In the genomic region with DNA sequence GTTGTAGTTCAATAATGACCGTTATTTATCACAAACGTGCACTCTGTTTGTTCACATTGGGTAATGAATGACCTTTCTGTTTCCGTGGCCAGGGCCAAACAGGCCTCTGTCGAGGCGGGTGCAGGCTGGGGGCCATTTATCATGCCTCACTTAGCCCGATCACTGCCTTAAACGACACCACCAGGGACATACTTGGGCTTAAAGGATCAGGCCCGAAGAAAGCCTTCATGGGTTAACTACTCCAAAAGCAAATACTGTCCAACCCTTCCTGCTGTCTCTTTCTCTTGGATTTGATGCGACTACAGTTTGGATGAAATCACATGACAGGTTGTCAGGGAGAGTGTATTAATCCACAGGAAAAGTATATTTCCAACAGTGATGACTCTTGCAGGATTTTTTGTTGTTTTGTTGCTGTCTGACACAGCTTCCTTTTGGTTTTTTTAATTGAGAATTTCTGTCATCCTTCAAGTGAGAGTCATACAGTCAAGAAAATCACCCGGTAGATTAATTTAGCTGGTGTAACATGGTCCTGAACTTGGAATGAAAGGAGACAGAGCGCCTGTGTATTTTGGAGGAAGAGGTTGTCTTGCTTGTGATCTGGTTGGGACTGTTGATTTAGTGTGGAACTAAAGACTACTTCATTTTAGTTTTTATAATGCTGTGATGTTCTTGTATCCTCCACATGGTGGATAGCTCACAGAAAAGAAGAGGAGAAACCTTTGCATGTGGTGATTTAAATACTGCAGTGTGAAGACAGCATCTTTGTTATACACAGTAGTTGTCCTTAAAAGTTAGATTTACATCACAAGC, we compare ENCODE assay signal across 16 cellular contexts.
DNase-seq lines count a peak whose midpoint lies in the region; ATAC-seq, FAIRE-seq and TF ChIP-seq lines count a peak whose summit lies in the region.
"Had no signal": no experiment of that assay in that cellular context is flagged by ENCODE, and none has a peak within 500 bp of the region (broad histone marks: within the 10 kb centered on the region; RNA-seq: fewer than 3 reads in every experiment).

No MANE protein-coding gene starts in this region.

- TF ChIP-seq RAD21 in IMR-90 (IDR thresholded peaks at IDR 0.05; ENCODE audit: low read length) (no peak), H1 (IDR thresholded peaks at IDR 0.05 in 1 of 2, conservative IDR thresholded peaks at IDR 0.05 in 1 of 2; ENCODE audit: low read depth in 2 of 2, low read length in 2 of 2) (no peak)

- H3K4me3 ChIP-seq in IMR-90 (ENCODE audit: insufficient read depth, low read depth, low read length) (no peak overlapping the region), H1 (ENCODE audit: extremely low read depth in 1 of 4, insufficient read depth in 2 of 4, low read depth in 3 of 4, low read length in 4 of 4) (peak overlapping the region in 1 of 4 experiments; percentile 29; a peak in 1 of 8 replicates), mesenchymal stem cell (ENCODE audit: insufficient read depth in 1 of 2, low read depth in 1 of 2, low read length in 2 of 2) (no peak overlapping the region), testis (no peak overlapping the region)
- H3K4me3 ChIP-seq: left lung had no signal

- H4K8ac ChIP-seq in IMR-90 (ENCODE audit: low read depth in 2 of 2, low read length in 2 of 2) (peak overlapping the region in 1 of 2 experiments; percentile 5; a peak in 1 of 4 replicates), H1 (ENCODE audit: extremely low read depth, insufficient read depth, low read length) (no peak overlapping the region), mesenchymal stem cell (ENCODE audit: low read length) (no peak overlapping the region)

- H3K4me1 Mint-ChIP-seq in endothelial cell (ENCODE audit: unreplicated experiment), result peaks cover 6% of the 10 kb centered on the region
- H3K4me1 Mint-ChIP-seq: activated T-helper 17 cell treated with anti-CD3 and anti-CD28 coated beads, Interleukin-2, amount 50 U/mL, for 72 hours; B cell had no signal

- TF ChIP-seq EP300 in H1 (IDR thresholded peaks at IDR 0.05; ENCODE audit: borderline replicate concordance in 1 of 2, low read depth in 2 of 2, low read length in 2 of 2), result no peak

- H3K4me2 ChIP-seq in IMR-90 (ENCODE audit: low read depth, low read length) (no peak overlapping the region), H1 (ENCODE audit: insufficient read depth in 1 of 2, low read depth in 2 of 2, low read length in 2 of 2) (peak overlapping the region; percentile 31 to 44), mesenchymal stem cell (ENCODE audit: low read length, poor library complexity, severe bottlenecking) (no peak overlapping the region)
- H3K4me2 ChIP-seq: KMS-11 had no signal

- dilution Hi-C loops in IMR-90 (cut with HindIII; ENCODE audit: low sequenced_read_pairs, unreplicated experiment), result no loop called here

- H2BK120ac ChIP-seq in IMR-90 (ENCODE audit: low read depth, low read length), result no peak overlapping the region
- no peak overlapping the region for H2BK120ac ChIP-seq in H1 (replicated peaks; ENCODE audit: low read depth, low read length)
- H2BK120ac ChIP-seq in mesenchymal stem cell (ENCODE audit: low read depth, low read length), result no peak overlapping the region

- H3K9me1 ChIP-seq in IMR-90 (ENCODE audit: insufficient read depth, low read length), result peaks cover 9% of the 10 kb centered on the region

- intact Hi-C loops in IMR-90 (cut with micrococcal nuclease) (no loop called here), testis (cut with DNase I; ENCODE audit: low total_unique reads) (no loop called here)

- H3K4me3 Mint-ChIP-seq in endothelial cell (ENCODE audit: unreplicated experiment), result no peak overlapping the region
- H3K4me3 Mint-ChIP-seq: activated T-helper 17 cell treated with anti-CD3 and anti-CD28 coated beads, Interleukin-2, amount 50 U/mL, for 72 hours; B cell; neural crest cell had no signal

- H4K20me1 ChIP-seq in IMR-90 (ENCODE audit: insufficient read depth, low read length) (peaks cover 14% of the 10 kb centered on the region; the same call in 1 of the 2 replicates), H1 (replicated peaks in 1 of 2; ENCODE audit: control insufficient read depth in 1 of 2, insufficient read depth in 2 of 2, low read length in 2 of 2) (peaks cover 0 to 2% of the 10 kb centered on the region in 2 experiments)

- CTCF ChIA-PET in IMR-90 (lab: Yijun Ruan, JAX), result interaction anchor here (0.6 to 1.0 kb wide), 2 partner anchors 63 to 265 kb away, joined by 3 read pairs; no protein-coding TSS in a partner anchor
- CTCF ChIA-PET in H1 (lab: Charles Lee; ENCODE audit: partially characterized antibody), result interaction anchor here (0.6 to 1.1 kb wide), 3 partner anchors 9 to 106 kb away, joined by 3 to 4 read pairs (median 3); no protein-coding TSS in a partner anchor

- no TSS peak for BruUV-seq in IMR-90 (replicated peaks; lab: Mats Ljungman, UMichigan)

- H2AFZ ChIP-seq in IMR-90 (replicated peaks; ENCODE audit: low read length, poor library complexity), result no peak overlapping the region
- no peak overlapping the region for H2AFZ ChIP-seq in H1 (ENCODE audit: low read length)
- no peak overlapping the region for H2AFZ ChIP-seq in mesenchymal stem cell (ENCODE audit: low read depth, low read length)

- H3K36me3 Mint-ChIP-seq in endothelial cell (ENCODE audit: low read depth, unreplicated experiment), result no peaks in the 10 kb centered on the region

- H4K5ac ChIP-seq in IMR-90 (ENCODE audit: low read depth, low read length), result no peak overlapping the region
- H4K5ac ChIP-seq in H1 (ENCODE audit: insufficient read length, low read depth, low read length), result no peak overlapping the region

- H3K18ac ChIP-seq in IMR-90 (ENCODE audit: low read depth, low read length) (no peak overlapping the region), H1 (ENCODE audit: extremely low read depth, low read length) (no peak overlapping the region), mesenchymal stem cell (ENCODE audit: low read depth in 1 of 2, low read length in 2 of 2) (no peak overlapping the region)

- H3K14ac ChIP-seq in IMR-90 (replicated peaks; ENCODE audit: low read depth, low read length), result peak overlapping the region; percentile 45
- H3K14ac ChIP-seq in H1 (ENCODE audit: insufficient read length), result no peak overlapping the region
- H3K14ac ChIP-seq in mesenchymal stem cell (ENCODE audit: low read length in 2 of 2), result no peak overlapping the region

- TF ChIP-seq CTCF in IMR-90 (conservative IDR thresholded peaks at IDR 0.05; ENCODE audit: low read depth, low read length) (no peak), H1 (IDR thresholded peaks at IDR 0.05; ENCODE audit: control extremely low read depth in 1 of 3, insufficient read depth in 1 of 3, low read depth in 1 of 3, low read length in 3 of 3) (no peak), testis (IDR thresholded peaks at IDR 0.05) (peak in 1 of 3 experiments; percentile 5), endothelial cell (IDR thresholded peaks at IDR 0.05; ENCODE audit: unreplicated experiment) (no peak)

- H3K56ac ChIP-seq in IMR-90 (ENCODE audit: extremely low read depth, insufficient read depth, low read length) (no peak overlapping the region), H1 (replicated peaks; ENCODE audit: insufficient read length, low read depth, low read length) (no peak overlapping the region)

- H3K79me1 ChIP-seq in IMR-90 (ENCODE audit: low read depth in 1 of 2, low read length in 2 of 2) (peaks cover 12 to 62% of the 10 kb centered on the region in 2 experiments), H1 (ENCODE audit: low read depth, low read length) (peaks cover 9% of the 10 kb centered on the region), mesenchymal stem cell (replicated peaks; ENCODE audit: low read length, poor library complexity, severe bottlenecking) (peaks cover 18% of the 10 kb centered on the region)

- no peak overlapping the region for H2BK12ac ChIP-seq in H1 (ENCODE audit: low read depth, low read length)
- H2BK12ac ChIP-seq in mesenchymal stem cell (ENCODE audit: low read length in 2 of 2), result peak overlapping the region in 1 of 2 experiments; percentile 3

- H3K27me3 ChIP-seq in IMR-90 (ENCODE audit: control insufficient read depth, insufficient read depth, low read length), result no peaks in the 10 kb centered on the region
- H3K27me3 ChIP-seq in H1 (replicated peaks in 1 of 4; ENCODE audit: control insufficient read depth in 3 of 4, extremely low read depth in 1 of 4, insufficient read depth in 3 of 4, low read length in 3 of 4), result no peaks in the 10 kb centered on the region
- no peaks in the 10 kb centered on the region for H3K27me3 ChIP-seq in mesenchymal stem cell (ENCODE audit: control insufficient read depth in 1 of 2, insufficient read depth in 1 of 2, low read length in 2 of 2)
- H3K27me3 ChIP-seq in testis, result no peaks in the 10 kb centered on the region
- H3K27me3 ChIP-seq: left lung had no signal

- FAIRE-seq in H1 (lab: Jason Lieb, UNC), result no peak

- no CpG with 5 or more reads among the region's 11 CpGs for WGBS in IMR-90 (ENCODE audit: extremely low coverage in 2 of 2, insufficient read length in 1 of 2), 2 experiments
- 78% methylated on average over 11 of the region's 11 CpGs; no CpG with 5 or more reads in 1 of the 2 experiments for WGBS in H1 (ENCODE audit: extremely low coverage in 1 of 2, insufficient coverage in 1 of 2, insufficient read length in 1 of 2, insufficient replicate concordance in 2 of 2, low coverage in 1 of 2, low lambda C conversion rate in 2 of 2, missing lambda C conversion rate in 1 of 2), 2 experiments
- WGBS in mesenchymal stem cell, result 29% methylated on average over 10 of the region's 11 CpGs
- WGBS in testis, 2 donors, result 64 to 69% methylated on average over 11 of the region's 11 CpGs

- H3K36me3 ChIP-seq in IMR-90 (ENCODE audit: control insufficient read depth, insufficient read depth, low read length) (no peaks in the 10 kb centered on the region), H1 (ENCODE audit: control insufficient read depth in 2 of 4, insufficient read depth in 4 of 4, low read length in 3 of 4) (no peaks in the 10 kb centered on the region; a peak in 1 of 8 replicates), mesenchymal stem cell (ENCODE audit: control insufficient read depth in 1 of 2, insufficient read depth in 2 of 2, low read depth in 1 of 2, low read length in 2 of 2) (no peaks in the 10 kb centered on the region), testis (ENCODE audit: low read depth, missing control alignments) (no peaks in the 10 kb centered on the region)
- H3K36me3 ChIP-seq: left lung had no signal

- ATAC-seq in IMR-90 (ENCODE audit: low read depth), result no peak; the same call in 1 of the 2 replicates
- ATAC-seq: activated T-helper 17 cell treated with anti-CD3 and anti-CD28 coated beads, Interleukin-2, amount 50 U/mL, for 72 hours; left lung had no signal

- in situ Hi-C loops in IMR-90 (cut with MboI; ENCODE audit: low sequenced_read_pairs), result no loop called here

- H3K23me2 ChIP-seq in H1 (ENCODE audit: low read depth, low read length), result no peaks in the 10 kb centered on the region

- peak overlapping the region; percentile 30; the same call in 1 of the 2 replicates for H3K4ac ChIP-seq in IMR-90 (ENCODE audit: low read depth, low read length)
- H3K4ac ChIP-seq in H1 (replicated peaks; ENCODE audit: insufficient read length, low read depth, low read length), result no peak overlapping the region
- no peak overlapping the region for H3K4ac ChIP-seq in mesenchymal stem cell (ENCODE audit: low read depth in 1 of 2, low read length in 2 of 2)

- no peaks in the 10 kb centered on the region for H3K9me3 ChIP-seq in IMR-90 (ENCODE audit: control insufficient read depth, insufficient read depth, low read length)
- H3K9me3 ChIP-seq in H1 (ENCODE audit: insufficient read depth in 2 of 2, low read depth in 1 of 2, low read length in 1 of 2), result no peaks in the 10 kb centered on the region
- no peaks in the 10 kb centered on the region for H3K9me3 ChIP-seq in mesenchymal stem cell (ENCODE audit: control insufficient read depth, low read length)
- no peaks in the 10 kb centered on the region for H3K9me3 ChIP-seq in testis
- H3K9me3 ChIP-seq: left lung had no signal

- TF ChIP-seq POLR2A in IMR-90 (IDR thresholded peaks at IDR 0.05; ENCODE audit: low read depth, low read length) (no peak), H1 (IDR thresholded peaks at IDR 0.05; ENCODE audit: control extremely low read depth in 1 of 2, low read depth in 2 of 2, low read length in 2 of 2) (no peak), testis (IDR thresholded peaks at IDR 0.05) (no peak)

- H2BK5ac ChIP-seq in IMR-90 (ENCODE audit: low read depth, low read length, poor library complexity, severe bottlenecking) (no peak overlapping the region), H1 (ENCODE audit: low read depth, low read length) (no peak overlapping the region), mesenchymal stem cell (ENCODE audit: low read depth, low read length, poor library complexity, severe bottlenecking) (no peak overlapping the region)

- H3K9me3 Mint-ChIP-seq in endothelial cell (ENCODE audit: unreplicated experiment), result no peaks in the 10 kb centered on the region
- H3K9me3 Mint-ChIP-seq: neural crest cell had no signal

- H3K4me1 ChIP-seq in IMR-90 (ENCODE audit: control insufficient read depth, insufficient read depth, low read length), result peaks cover 5% of the 10 kb centered on the region
- peaks cover 4 to 17% (median 12%) of the 10 kb centered on the region in 4 experiments for H3K4me1 ChIP-seq in H1 (replicated peaks in 1 of 4; ENCODE audit: control insufficient read depth in 3 of 4, insufficient read depth in 4 of 4, low read length in 3 of 4)
- H3K4me1 ChIP-seq in mesenchymal stem cell (ENCODE audit: control insufficient read depth, insufficient read depth, low read depth, low read length), result peaks cover under 1% of the 10 kb centered on the region
- peaks cover 5% of the 10 kb centered on the region for H3K4me1 ChIP-seq in testis

- H3K27ac Mint-ChIP-seq in endothelial cell (ENCODE audit: unreplicated experiment), result no peak overlapping the region
- H3K27ac Mint-ChIP-seq: activated T-helper 17 cell treated with anti-CD3 and anti-CD28 coated beads, Interleukin-2, amount 50 U/mL, for 72 hours; B cell had no signal

- peak overlapping the region; percentile 29 for H3K23ac ChIP-seq in IMR-90 (ENCODE audit: low read depth, low read length)
- H3K23ac ChIP-seq in H1 (ENCODE audit: insufficient read length), result no peak overlapping the region
- H3K23ac ChIP-seq in mesenchymal stem cell (ENCODE audit: low read length in 2 of 2), result no peak overlapping the region

- H2BK20ac ChIP-seq in IMR-90 (ENCODE audit: low read depth, low read length), result no peak overlapping the region
- H2BK20ac ChIP-seq in H1 (ENCODE audit: low read length), result no peak overlapping the region

- no peaks in the 10 kb centered on the region for H3K27me3 Mint-ChIP-seq in endothelial cell (ENCODE audit: unreplicated experiment)
- H3K27me3 Mint-ChIP-seq: B cell had no signal

- H2BK15ac ChIP-seq in IMR-90 (ENCODE audit: low read depth, low read length) (no peak overlapping the region; the same call in 2 of the 3 replicates), H1 (ENCODE audit: low read length) (no peak overlapping the region), mesenchymal stem cell (ENCODE audit: low read depth, poor library complexity, severe bottlenecking) (no peak overlapping the region)

- H4K91ac ChIP-seq in IMR-90 (ENCODE audit: insufficient read depth, low read depth, low read length) (no peak overlapping the region), H1 (replicated peaks; ENCODE audit: insufficient read length, low read length) (no peak overlapping the region), mesenchymal stem cell (ENCODE audit: low read length) (no peak overlapping the region)

- H2AK5ac ChIP-seq in IMR-90 (ENCODE audit: low read depth, low read length), result no peak overlapping the region
- H2AK5ac ChIP-seq in H1 (ENCODE audit: low read depth, low read length), result no peak overlapping the region
- H2AK5ac ChIP-seq in mesenchymal stem cell (ENCODE audit: low read length, severe bottlenecking), result no peak overlapping the region

- H3K79me2 ChIP-seq in H1 (ENCODE audit: control insufficient read depth in 1 of 2, insufficient read depth in 2 of 2, low read length in 2 of 2), result peaks cover 0 to 96% of the 10 kb centered on the region in 2 experiments; a peak in 3 of 4 replicates

- H2AK9ac ChIP-seq in IMR-90 (replicated peaks; ENCODE audit: low read depth, low read length, poor library complexity), result no peak overlapping the region

- POLR2A ChIA-PET in IMR-90 (lab: Charles Lee; ENCODE audit: unreplicated experiment), result no interaction called here
- POLR2A ChIA-PET in H1 (lab: Charles Lee; ENCODE audit: partially characterized antibody), result interaction anchor here (1.1 kb wide), 1 partner anchor 12 kb away, joined by 3 read pairs; no protein-coding TSS in a partner anchor

- H3K9ac ChIP-seq in IMR-90 (ENCODE audit: low read depth, low read length) (no peak overlapping the region), H1 (replicated peaks in 1 of 4; ENCODE audit: extremely low read depth in 1 of 4, low read depth in 3 of 4, low read length in 3 of 4) (no peak overlapping the region), mesenchymal stem cell (ENCODE audit: low read length) (peak overlapping the region; percentile 38)
- H3K9ac ChIP-seq: KMS-11 had no signal

- H3K27ac ChIP-seq in IMR-90 (ENCODE audit: insufficient read depth, low read length) (no peak overlapping the region), H1 (ENCODE audit: low read depth, low read length) (peak overlapping the region; percentile 37; the same call in 1 of the 2 replicates), mesenchymal stem cell (ENCODE audit: low read length, poor library complexity, severe bottlenecking) (no peak overlapping the region), testis (peak overlapping the region; percentile 11 to 43)
- H3K27ac ChIP-seq: KMS-11 had no signal

- no peak for DNase-seq in IMR-90
- DNase-seq in H1 (ENCODE audit: low read depth in 1 of 2, low spot score in 2 of 2), result no peak
- peak; percentile 7 for DNase-seq in mesenchymal stem cell
- no peak for DNase-seq in testis
- DNase-seq in NCI-H2196 (lab: John Stamatoyannopoulos, UW; ENCODE audit: unreplicated experiment), result no peak
- no peak for DNase-seq in NCI-H526 (lab: John Stamatoyannopoulos, UW)
- DNase-seq in endothelial cell (ENCODE audit: low spot score), result no peak
- no peak for DNase-seq in DMS79 (lab: John Stamatoyannopoulos, UW)
- DNase-seq: activated CD4-positive, alpha-beta T cell treated with anti-CD3 and anti-CD28 coated beads, Interleukin-2, amount 50 U/mL, for 4 hours; DMS53; left lung; T1000 had no signal

Comparison
In these comparisons a context has a peak if more than half of its experiments do, and no peak if none do; other contexts are left out.
1. H3K27ac ChIP-seq: peak in H1 (single experiment) and testis (2 of 2); none in IMR-90 (single experiment) and mesenchymal stem cell (single experiment).
2. H3K4me2 ChIP-seq: peak in H1 (2 of 2); none in IMR-90 (single experiment) and mesenchymal stem cell (single experiment).